ENCODE assay signal across 8 cellular contexts in genomic region chr20:49813305-49813974, GRCh38. TPM values are rescaled to one million over a fixed set of nuclear protein-coding genes. Genes with fewer than 3 reads are reported as not detected.
DNase-seq lines count a peak whose midpoint lies in the region; ATAC-seq lines count a peak whose summit lies in the region.

No MANE protein-coding gene starts in this region.

- peak overlapping the region; percentile 97 for H3K4me3 Mint-ChIP-seq in activated CD8-positive, alpha-beta T cell treated with anti-CD3 and anti-CD28 coated beads, Interleukin-2, amount 10 ng/mL, durations not matched to agents 7 days and 5 days
- H3K4me3 Mint-ChIP-seq in stimulated activated naive B cell treated with anti-CD40 and anti-IgM and Interleukin-4, amounts not matched to agents 10 μg/mL and 1 μg/mL and 100 μg/mL, for 72 hours = peak overlapping the region; percentile 95 to 96

- POLR2A ChIA-PET in activated CD8-positive, alpha-beta T cell treated with anti-CD3 and anti-CD28 coated beads, Interleukin-2, amount 10 ng/mL, durations not matched to agents 7 days and 5 days (lab: Charles Lee) = interaction anchor here (0.7 to 2.3 kb wide), 14 partner anchors 8 to 1073 kb away, joined by 3 to 17 read pairs (median 4); no protein-coding TSS in a partner anchor

- CTCF ChIA-PET in activated CD8-positive, alpha-beta T cell treated with anti-CD3 and anti-CD28 coated beads, Interleukin-2, amount 10 ng/mL, durations not matched to agents 7 days and 5 days (lab: Charles Lee) = interaction anchor here (0.9 to 2.4 kb wide), 5 partner anchors 9 to 271 kb away, joined by 3 to 13 read pairs (median 6); no protein-coding TSS in a partner anchor

- H3K4me3 ChIP-seq in iPS-15b (ENCODE audit: low read depth, low read length) = peak overlapping the region; percentile 73

- H3K36me3 Mint-ChIP-seq in activated CD8-positive, alpha-beta T cell treated with anti-CD3 and anti-CD28 coated beads, Interleukin-2, amount 10 ng/mL, durations not matched to agents 7 days and 5 days (ENCODE audit: low read depth) = peaks cover 47% of the 10 kb centered on the region
- H3K36me3 Mint-ChIP-seq in stimulated activated naive B cell treated with anti-CD40 and anti-IgM and Interleukin-4, amounts not matched to agents 10 μg/mL and 1 μg/mL and 100 μg/mL, for 72 hours = peaks cover 19 to 35% of the 10 kb centered on the region in 2 donors

- no peaks in the 10 kb centered on the region for H3K9me3 Mint-ChIP-seq in activated CD8-positive, alpha-beta T cell treated with anti-CD3 and anti-CD28 coated beads, Interleukin-2, amount 10 ng/mL, durations not matched to agents 7 days and 5 days (ENCODE audit: insufficient read depth)
- peaks cover 3 to 5% of the 10 kb centered on the region in 2 donors for H3K9me3 Mint-ChIP-seq in stimulated activated naive B cell treated with anti-CD40 and anti-IgM and Interleukin-4, amounts not matched to agents 10 μg/mL and 1 μg/mL and 100 μg/mL, for 72 hours

- no peaks in the 10 kb centered on the region for H3K27me3 ChIP-seq in iPS-15b (ENCODE audit: control insufficient read depth, insufficient read depth, low read length)

- H3K9ac ChIP-seq in iPS-15b (ENCODE audit: low read depth, low read length) = peak overlapping the region; percentile 70

- H3K27me3 Mint-ChIP-seq in activated CD8-positive, alpha-beta T cell treated with anti-CD3 and anti-CD28 coated beads, Interleukin-2, amount 10 ng/mL, durations not matched to agents 7 days and 5 days (ENCODE audit: low read depth) = no peaks in the 10 kb centered on the region
- no peaks in the 10 kb centered on the region for H3K27me3 Mint-ChIP-seq in stimulated activated naive B cell treated with anti-CD40 and anti-IgM and Interleukin-4, amounts not matched to agents 10 μg/mL and 1 μg/mL and 100 μg/mL, for 72 hours

- ATAC-seq in HG03097 (IDR thresholded peaks at IDR 0.05; ENCODE audit: low FRiP score, unreplicated experiment) = peak; percentile 21
- ATAC-seq in activated CD8-positive, alpha-beta T cell treated with anti-CD3 and anti-CD28 coated beads, Interleukin-2, amount 10 ng/mL, durations not matched to agents 7 days and 5 days = no peak
- ATAC-seq in stimulated activated naive B cell treated with anti-CD40 and anti-IgM and Interleukin-4, amounts not matched to agents 10 μg/mL and 1 μg/mL and 100 μg/mL, for 72 hours (replicated peaks) = no peak
- ATAC-seq in GM19324 (IDR thresholded peaks at IDR 0.05; ENCODE audit: low FRiP score, unreplicated experiment) = no peak
- no peak for ATAC-seq in HG03045 (IDR thresholded peaks at IDR 0.05; ENCODE audit: unreplicated experiment)
- no peak for ATAC-seq in GM19035 (IDR thresholded peaks at IDR 0.05; ENCODE audit: unreplicated experiment)

- H3K9me3 ChIP-seq in iPS-15b (ENCODE audit: control insufficient read depth, insufficient read depth, low read length) = no peaks in the 10 kb centered on the region

- no peak for DNase-seq in activated CD8-positive, alpha-beta T cell treated with anti-CD3 and anti-CD28 coated beads, Interleukin-2, amount 10 ng/mL, durations not matched to agents 7 days and 5 days
- no peak for DNase-seq in stimulated activated naive B cell treated with anti-CD40 and anti-IgM and Interleukin-4, amounts not matched to agents 10 μg/mL and 1 μg/mL and 100 μg/mL, for 72 hours
- no peak for DNase-seq in GF-D8 (lab: John Stamatoyannopoulos, UW)

- no peaks in the 10 kb centered on the region for H3K36me3 ChIP-seq in iPS-15b (ENCODE audit: control insufficient read depth, insufficient read depth, low read length)

- peaks cover 38% of the 10 kb centered on the region for H3K4me1 Mint-ChIP-seq in activated CD8-positive, alpha-beta T cell treated with anti-CD3 and anti-CD28 coated beads, Interleukin-2, amount 10 ng/mL, durations not matched to agents 7 days and 5 days (ENCODE audit: low read depth)
- peaks cover 37 to 66% of the 10 kb centered on the region in 2 donors for H3K4me1 Mint-ChIP-seq in stimulated activated naive B cell treated with anti-CD40 and anti-IgM and Interleukin-4, amounts not matched to agents 10 μg/mL and 1 μg/mL and 100 μg/mL, for 72 hours

- peak overlapping the region; percentile 95 for H3K27ac Mint-ChIP-seq in activated CD8-positive, alpha-beta T cell treated with anti-CD3 and anti-CD28 coated beads, Interleukin-2, amount 10 ng/mL, durations not matched to agents 7 days and 5 days
- H3K27ac Mint-ChIP-seq in stimulated activated naive B cell treated with anti-CD40 and anti-IgM and Interleukin-4, amounts not matched to agents 10 μg/mL and 1 μg/mL and 100 μg/mL, for 72 hours = peak overlapping the region; percentile 98

- peaks cover 2% of the 10 kb centered on the region for H3K4me1 ChIP-seq in iPS-15b (ENCODE audit: control insufficient read depth, insufficient read depth, low read length)

RNA-seq across cellular contexts. Expression of gene SLC9A8, which starts 0.8 kb away (rescaled TPM):
- total RNA-seq in activated CD8-positive, alpha-beta T cell treated with anti-CD3 and anti-CD28 coated beads, Interleukin-2, amount 10 ng/mL, durations not matched to agents 7 days and 5 days = 10 to 100 TPM; 19.4 to 20.5 TPM
